ENCODE assay signal across 10 cellular contexts in genomic region chr3:112974178-112974517, GRCh38. TPM values are rescaled to one million over a fixed set of nuclear protein-coding genes. Genes with fewer than 3 reads are reported as not detected.
DNase-seq lines count a peak whose midpoint lies in the region; ATAC-seq and TF ChIP-seq lines count a peak whose summit lies in the region.
"Had no signal": no experiment of that assay in that cellular context is flagged by ENCODE, and none has a peak within 500 bp of the region (broad histone marks: within the 10 kb centered on the region; RNA-seq: fewer than 3 reads in every experiment).

No MANE protein-coding gene starts in this region.

- H4K20me1 ChIP-seq in mammary epithelial cell (ENCODE audit: insufficient read depth, low read length), result no peaks in the 10 kb centered on the region

- no peak overlapping the region for H3K9ac ChIP-seq in mammary epithelial cell (ENCODE audit: insufficient read depth, low read length)

- H3K4me1 Mint-ChIP-seq in central memory CD8-positive, alpha-beta T cell, result peaks cover 76% of the 10 kb centered on the region

- in situ Hi-C loops in mammary epithelial cell (cut with MboI; ENCODE audit: low sequenced_read_pairs in 2 of 2), result no loop called here

- H3K36me3 ChIP-seq in breast epithelium (no peaks in the 10 kb centered on the region), mammary epithelial cell (ENCODE audit: insufficient read depth, low read length) (no peaks in the 10 kb centered on the region), suprapubic skin (no peaks in the 10 kb centered on the region)

- intact Hi-C loops in breast epithelium (cut with DNase I; ENCODE audit: low total_unique reads) (no loop called here), mammary epithelial cell (cut with micrococcal nuclease) (no loop called here), lower leg skin (cut with DNase I; ENCODE audit: low total_unique reads) (no loop called here)

- H3K27ac ChIP-seq in breast epithelium (no peak overlapping the region), mammary epithelial cell (ENCODE audit: insufficient read depth, low read depth, low read length) (no peak overlapping the region), suprapubic skin (no peak overlapping the region)
- H3K27ac ChIP-seq: VCaP had no signal

- H3K4me3 ChIP-seq in breast epithelium, result peak overlapping the region in 2 of 3 donors; percentile 13 to 21
- H3K4me3 ChIP-seq in mammary epithelial cell (replicated peaks in 1 of 3; ENCODE audit: insufficient read depth in 1 of 3, low read depth in 2 of 3, low read length in 3 of 3), result no peak overlapping the region
- H3K4me3 ChIP-seq in suprapubic skin, result peak overlapping the region; percentile 23
- no peak overlapping the region for H3K4me3 ChIP-seq in lower leg skin (ENCODE audit: low read depth, poor library complexity, severe bottlenecking)

- H3K4me2 ChIP-seq in mammary epithelial cell (ENCODE audit: insufficient read depth, low read depth, low read length), result no peak overlapping the region

- dilution Hi-C loops in mammary epithelial cell (cut with HindIII; ENCODE audit: low sequenced_read_pairs), result no loop called here

- DNase-seq in breast epithelium (ENCODE audit: low spot score in 2 of 2) (no peak), mammary epithelial cell (no peak), suprapubic skin (ENCODE audit: low spot score in 2 of 2) (no peak), nucleus accumbens (lab: John Stamatoyannopoulos, UW) (no peak), lower leg skin (ENCODE audit: low spot score in 2 of 2) (no peak)
- DNase-seq in central memory CD8-positive, alpha-beta T cell (ENCODE audit: low spot score in 2 of 2), result no peak
- DNase-seq: NCI-H774 had no signal

- no peak overlapping the region for H2AFZ ChIP-seq in mammary epithelial cell (ENCODE audit: low read depth, low read length)

- H3K27me3 ChIP-seq in breast epithelium (no peaks in the 10 kb centered on the region), mammary epithelial cell (ENCODE audit: insufficient read depth, low read length) (peaks cover 3% of the 10 kb centered on the region), suprapubic skin (no peaks in the 10 kb centered on the region)

- 78% methylated on average over 2 of the region's 2 CpGs for WGBS in mammary epithelial cell (ENCODE audit: low coverage, missing lambda C conversion rate)
- WGBS in suprapubic skin, result 88% methylated on average over 2 of the region's 2 CpGs
- 71 to 83% methylated on average over 2 of the region's 2 CpGs for WGBS in lower leg skin, 2 donors

- CTCF ChIA-PET in mammary epithelial cell (lab: Charles Lee; ENCODE audit: low non-redundant PET), result no interaction called here

- no peaks in the 10 kb centered on the region for H3K9me3 ChIP-seq in breast epithelium
- no peaks in the 10 kb centered on the region for H3K9me3 ChIP-seq in mammary epithelial cell (replicated peaks; ENCODE audit: insufficient read depth, low read length)
- no peaks in the 10 kb centered on the region for H3K9me3 ChIP-seq in suprapubic skin

- no peak for TF ChIP-seq CTCF in breast epithelium (IDR thresholded peaks at IDR 0.05)
- no peak for TF ChIP-seq CTCF in mammary epithelial cell (conservative IDR thresholded peaks at IDR 0.05 in 1 of 2, IDR thresholded peaks at IDR 0.05 in 1 of 2; ENCODE audit: extremely low read depth in 1 of 2, insufficient read depth in 1 of 2, low read depth in 1 of 2, low read length in 2 of 2)
- TF ChIP-seq CTCF in suprapubic skin (IDR thresholded peaks at IDR 0.05), result no peak
- TF ChIP-seq CTCF in lower leg skin (IDR thresholded peaks at IDR 0.05), result no peak

- ATAC-seq in HG03139 (IDR thresholded peaks at IDR 0.05; ENCODE audit: unreplicated experiment) (peak; percentile 6), GM19463 (IDR thresholded peaks at IDR 0.05; ENCODE audit: unreplicated experiment) (no peak)
- no peak for ATAC-seq in central memory CD8-positive, alpha-beta T cell (replicated peaks; ENCODE audit: extremely low read depth, poor library complexity, severe bottlenecking)

- no peak for TF ChIP-seq EP300 in suprapubic skin (IDR thresholded peaks at IDR 0.05)

- peaks cover 2% of the 10 kb centered on the region for H3K36me3 Mint-ChIP-seq in central memory CD8-positive, alpha-beta T cell (ENCODE audit: insufficient read depth)

- H3K27ac Mint-ChIP-seq in central memory CD8-positive, alpha-beta T cell (ENCODE audit: low read depth), result peak overlapping the region; percentile 92

- H3K4me3 Mint-ChIP-seq in central memory CD8-positive, alpha-beta T cell, result peak overlapping the region; percentile 93

- no TSS peak for BruUV-seq in mammary epithelial cell (replicated peaks; lab: Mats Ljungman, UMichigan)

- no peaks in the 10 kb centered on the region for H3K79me2 ChIP-seq in mammary epithelial cell (ENCODE audit: insufficient read depth, low read length)

- H3K9me3 Mint-ChIP-seq in central memory CD8-positive, alpha-beta T cell, result no peaks in the 10 kb centered on the region

- TF ChIP-seq POLR2A in breast epithelium (IDR thresholded peaks at IDR 0.05) (no peak), suprapubic skin (IDR thresholded peaks at IDR 0.05) (no peak), lower leg skin (IDR thresholded peaks at IDR 0.05) (no peak)

- H3K27me3 Mint-ChIP-seq in central memory CD8-positive, alpha-beta T cell, result no peaks in the 10 kb centered on the region

- no peaks in the 10 kb centered on the region for H3K4me1 ChIP-seq in breast epithelium
- H3K4me1 ChIP-seq in mammary epithelial cell (ENCODE audit: insufficient read depth, low read length), result no peaks in the 10 kb centered on the region
- peaks cover 8% of the 10 kb centered on the region for H3K4me1 ChIP-seq in suprapubic skin

RNA-seq across cellular contexts. Expression of gene CD200R1, which starts 0.8 kb away (rescaled TPM):
- total RNA-seq in breast epithelium (1 to 10 TPM in 2 of 3 donors, under 1 TPM in 1; 0.66 to 3.4 (median 1.3) TPM), mammary epithelial cell (under 1 TPM in 1 of 2 donors, not detected in 1; 0.33 TPM), suprapubic skin (1 to 10 TPM in 2 of 4 donors, under 1 TPM in 2; 0.76 to 1.4 (median 1.1) TPM), lower leg skin (1 to 10 TPM in 3 of 4 donors, not detected in 1; 1.1 to 5.9 (median 1.8) TPM)
- not detected for polyA plus RNA-seq in mammary epithelial cell
- not detected for polyA minus RNA-seq in mammary epithelial cell

RNA-seq across cellular contexts. Expression of gene GTPBP8, which starts 16.6 kb away (rescaled TPM):
- 10 to 100 TPM; 23.4 to 32.8 (median 24.2) TPM for total RNA-seq in breast epithelium
- total RNA-seq in mammary epithelial cell, result 10 to 100 TPM; 18.0 to 31.8 TPM
- 22.7 TPM for polyA plus RNA-seq in mammary epithelial cell
- 7.8 TPM for polyA minus RNA-seq in mammary epithelial cell
- 10 to 100 TPM; 25.2 to 31.7 (median 29.2) TPM for total RNA-seq in suprapubic skin
- total RNA-seq in lower leg skin, result 10 to 100 TPM; 11.8 to 32.7 (median 19.8) TPM

Comparison
In these comparisons a context has a peak if more than half of its experiments do, and no peak if none do; other contexts are left out.
1. H3K4me3 ChIP-seq: peak in breast epithelium (2 of 3) and suprapubic skin (single experiment); none in mammary epithelial cell (0 of 3) and lower leg skin (single experiment).